Comparison of ENCODE assay signal across 30 cellular contexts in the genomic region with DNA sequence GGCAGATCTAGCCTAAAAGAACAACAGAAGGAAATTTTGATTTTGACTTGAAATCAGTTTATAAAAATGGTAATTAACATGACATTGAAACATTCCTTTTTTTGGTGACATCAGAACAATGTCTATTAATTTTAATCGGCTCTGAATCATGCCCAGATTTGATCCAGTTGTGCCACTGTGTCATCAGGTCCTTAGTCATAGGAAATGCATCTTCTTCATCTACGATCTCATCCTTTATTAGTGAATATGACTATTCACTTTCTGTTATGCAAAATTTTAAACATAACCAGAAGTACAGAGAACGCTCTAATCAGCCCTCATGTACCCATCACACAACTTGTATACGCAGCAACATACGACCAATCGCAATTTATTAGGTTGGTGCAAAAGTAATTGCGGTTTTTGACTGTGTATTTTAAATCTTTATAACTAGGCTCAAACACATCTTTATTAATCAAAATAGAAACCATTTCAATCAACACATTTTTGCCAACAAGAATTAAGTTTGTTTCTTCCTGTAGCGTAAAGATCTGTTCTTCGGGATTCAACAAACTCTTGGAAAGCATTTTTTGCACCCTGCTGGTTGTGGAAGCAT. TPM values are rescaled to one million over a fixed set of nuclear protein-coding genes. Genes with fewer than 3 reads are reported as not detected.
DNase-seq lines count a peak whose midpoint lies in the region; ATAC-seq, FAIRE-seq and TF ChIP-seq lines count a peak whose summit lies in the region.
"Had no signal": no experiment of that assay in that cellular context is flagged by ENCODE, and none has a peak within 500 bp of the region (broad histone marks: within the 10 kb centered on the region; RNA-seq: fewer than 3 reads in every experiment).

No MANE protein-coding gene starts in this region.

- intact Hi-C loops in HepG2 (cut with micrococcal nuclease; ENCODE audit: unreplicated experiment) (no loop called here), right lobe of liver (cut with DNase I) (no loop called here)

- ATAC-seq in HepG2 (no peak), right lobe of liver (no peak)
- ATAC-seq: right cardiac atrium had no signal

- H3K36me3 ChIP-seq in HepG2 (replicated peaks in 1 of 2; ENCODE audit: control insufficient read depth in 1 of 2, insufficient read depth in 2 of 2, low read length in 2 of 2) (no peaks in the 10 kb centered on the region), right lobe of liver (no peaks in the 10 kb centered on the region), hepatocyte (replicated peaks; ENCODE audit: insufficient read depth, low read depth) (no peaks in the 10 kb centered on the region)
- H3K36me3 ChIP-seq: colonic mucosa, MG63, thyroid gland had no signal

- no peak overlapping the region for H3K4me2 ChIP-seq in HepG2 (ENCODE audit: low read depth, low read length)
- no peak overlapping the region for H3K4me2 ChIP-seq in hepatocyte
- H3K4me2 ChIP-seq: SK-N-SH had no signal

- no peaks in the 10 kb centered on the region for H3K9me3 ChIP-seq in HepG2 (ENCODE audit: low read length)
- H3K9me3 ChIP-seq in right lobe of liver, result no peaks in the 10 kb centered on the region
- H3K9me3 ChIP-seq in hepatocyte (ENCODE audit: low read depth), result no peaks in the 10 kb centered on the region
- H3K9me3 ChIP-seq: colonic mucosa, MG63, SK-N-SH, thyroid gland had no signal

- TF ChIP-seq POLR2A in HepG2 (IDR thresholded peaks at IDR 0.05; ENCODE audit: insufficient read depth in 1 of 2, low read depth in 2 of 2, low read length in 2 of 2), result no peak
- no peak for TF ChIP-seq POLR2A in right lobe of liver (IDR thresholded peaks at IDR 0.05)

- H3K36me3 Mint-ChIP-seq in type B pancreatic cell, result no peaks in the 10 kb centered on the region
- H3K36me3 Mint-ChIP-seq: IgD-negative memory B cell, mesothelial cell of epicardium had no signal

- H3K9me3 Mint-ChIP-seq in type B pancreatic cell, result no peaks in the 10 kb centered on the region
- H3K9me3 Mint-ChIP-seq: activated CD4-positive, alpha-beta memory T cell treated with anti-CD3 and anti-CD28 coated beads, Interleukin-2, amount 10 ng/mL, durations not matched to agents 7 days and 5 days; activated naive CD4-positive, alpha-beta T cell treated with anti-CD3 and anti-CD28 coated beads for 36 hours; HFFc6; IgD-negative memory B cell; mesothelial cell of epicardium had no signal

- H3K4me1 ChIP-seq in HepG2 (ENCODE audit: insufficient read depth, low read length), result peaks cover under 1% of the 10 kb centered on the region; the same call in 1 of the 2 replicates
- H3K4me1 ChIP-seq in right lobe of liver, result peaks cover 0 to 32% (median 13%) of the 10 kb centered on the region in 4 donors
- H3K4me1 ChIP-seq in hepatocyte (ENCODE audit: insufficient read depth), result peaks cover under 1% of the 10 kb centered on the region
- H3K4me1 ChIP-seq: colonic mucosa had no signal

- H3K4me3 ChIP-seq in HepG2 (replicated peaks in 1 of 3; ENCODE audit: insufficient read depth in 1 of 3, low read depth in 2 of 3, low read length in 3 of 3) (no peak overlapping the region), right lobe of liver (no peak overlapping the region), epithelial cell of esophagus (ENCODE audit: low read length) (no peak overlapping the region), hepatocyte (no peak overlapping the region)
- H3K4me3 ChIP-seq: colonic mucosa, MG63, thyroid gland had no signal

- TF ChIP-seq CTCF in HepG2 (CRISPR knock-in tag; IDR thresholded peaks at IDR 0.05) (no peak), right lobe of liver (IDR thresholded peaks at IDR 0.05) (no peak), epithelial cell of esophagus (IDR thresholded peaks at IDR 0.05; ENCODE audit: insufficient read depth, low read depth, low read length, missing control alignments) (no peak), hepatocyte (IDR thresholded peaks at IDR 0.05; ENCODE audit: poor library complexity) (no peak), type B pancreatic cell (conservative IDR thresholded peaks at IDR 0.05) (no peak)

- H3K9ac ChIP-seq in HepG2 (ENCODE audit: insufficient read depth, low read depth, low read length), result no peak overlapping the region
- H3K9ac ChIP-seq: SK-N-SH had no signal

- peaks cover 0 to 10% of the 10 kb centered on the region in 2 experiments; a peak in 1 of 5 replicates for H3K27me3 ChIP-seq in HepG2 (ENCODE audit: control insufficient read depth in 1 of 2, insufficient read depth in 2 of 2, low read length in 2 of 2)
- H3K27me3 ChIP-seq in right lobe of liver, result no peaks in the 10 kb centered on the region
- H3K27me3 ChIP-seq in hepatocyte, result no peaks in the 10 kb centered on the region
- H3K27me3 ChIP-seq: colonic mucosa, MG63, thyroid gland had no signal

- no peak for DNase-seq in HepG2 (ENCODE audit: low spot score)
- DNase-seq in right lobe of liver, result no peak
- peak; percentile 17 for DNase-seq in M059J (ENCODE audit: low read depth)
- peak; percentile 66 for DNase-seq in epithelial cell of esophagus (ENCODE audit: low read depth)
- DNase-seq in cerebellar nuclear complex (lab: John Stamatoyannopoulos, UW), result no peak
- no peak for DNase-seq in LoVo (ENCODE audit: low spot score)
- DNase-seq in hepatocyte (ENCODE audit: low spot score), result no peak
- DNase-seq in type B pancreatic cell (ENCODE audit: extremely low spot score, unreplicated experiment), result no peak
- DNase-seq: activated CD4-positive, alpha-beta memory T cell treated with anti-CD3 and anti-CD28 coated beads, Interleukin-2, amount 10 ng/mL, durations not matched to agents 7 days and 5 days; activated CD8-positive, alpha-beta memory T cell treated with anti-CD3 and anti-CD28 coated beads, Interleukin-2, amount 50 U/mL, for 4 hours; activated naive CD4-positive, alpha-beta T cell treated with anti-CD3 and anti-CD28 coated beads for 36 hours; colonic mucosa; effector CD4-positive, alpha-beta T cell; head of caudate nucleus; HFFc6; kidney; MG63; NCI-H1105 treated with DMSO at 0.1 percent for 48 hours; NCI-H1930; NCI-H2171 treated with DMSO at 0.1 percent for 48 hours; NCI-H510A; posterior cingulate gyrus; right cardiac atrium; SK-N-SH; thyroid gland had no signal

- TF ChIP-seq EP300 in HepG2 (IDR thresholded peaks at IDR 0.05; ENCODE audit: low read depth in 2 of 2, low read length in 2 of 2) (no peak), HepG2 (CRISPR knock-in tag; IDR thresholded peaks at IDR 0.05; ENCODE audit: borderline replicate concordance) (no peak)

- FAIRE-seq in HepG2 (lab: Jason Lieb, UNC), result no peak
- FAIRE-seq: kidney had no signal

- POLR2A ChIA-PET in HepG2 (lab: Yijun Ruan, JAX), result no interaction called here

- no peaks in the 10 kb centered on the region for H3K79me2 ChIP-seq in HepG2 (ENCODE audit: insufficient read depth, low read length)
- H3K79me2 ChIP-seq in hepatocyte, result no peaks in the 10 kb centered on the region

- WGBS in HepG2 (ENCODE audit: low lambda C conversion rate), result 64% methylated on average over 9 of the region's 9 CpGs
- 91% methylated on average over 9 of the region's 9 CpGs for WGBS in right lobe of liver (ENCODE audit: insufficient coverage, low coverage, low lambda C conversion rate, missing lambda C conversion rate)
- WGBS in hepatocyte (ENCODE audit: low lambda C conversion rate, missing lambda C conversion rate), result 94% methylated on average over 9 of the region's 9 CpGs

- H3K27ac ChIP-seq in HepG2 (ENCODE audit: extremely low read length, insufficient read depth, low read length) (no peak overlapping the region), right lobe of liver (no peak overlapping the region), hepatocyte (no peak overlapping the region)
- H3K27ac ChIP-seq: colonic mucosa, epithelial cell of prostate, thyroid gland had no signal

- in situ Hi-C loops in HepG2 (cut with HindIII; ENCODE audit: extremely low pct_ligation_motif_present, low pct_unique_long_range_greater_than_20kb), result no loop called here

- TF ChIP-seq RAD21 in HepG2 (CRISPR knock-in tag; IDR thresholded peaks at IDR 0.05), result no peak

- no peak overlapping the region for H3K4me3 Mint-ChIP-seq in type B pancreatic cell
- H3K4me3 Mint-ChIP-seq: activated CD4-positive, alpha-beta memory T cell treated with anti-CD3 and anti-CD28 coated beads, Interleukin-2, amount 10 ng/mL, durations not matched to agents 7 days and 5 days; activated naive CD4-positive, alpha-beta T cell treated with anti-CD3 and anti-CD28 coated beads for 36 hours; HFFc6; IgD-negative memory B cell; mesothelial cell of epicardium had no signal

- CTCF ChIA-PET in HepG2 (lab: Yijun Ruan, JAX; ENCODE audit: low intra/inter-chr PET ratio, low total read pairs), result no interaction called here

- H3K4me1 Mint-ChIP-seq in type B pancreatic cell (ENCODE audit: unreplicated experiment), result peaks cover 11% of the 10 kb centered on the region
- H3K4me1 Mint-ChIP-seq: activated CD4-positive, alpha-beta memory T cell treated with anti-CD3 and anti-CD28 coated beads, Interleukin-2, amount 10 ng/mL, durations not matched to agents 7 days and 5 days had no signal

- no peak overlapping the region for H3K27ac Mint-ChIP-seq in type B pancreatic cell
- H3K27ac Mint-ChIP-seq: activated CD4-positive, alpha-beta memory T cell treated with anti-CD3 and anti-CD28 coated beads, Interleukin-2, amount 10 ng/mL, durations not matched to agents 7 days and 5 days; activated naive CD4-positive, alpha-beta T cell treated with anti-CD3 and anti-CD28 coated beads for 36 hours; HFFc6; IgD-negative memory B cell; mesothelial cell of epicardium had no signal

- H2AFZ ChIP-seq in HepG2 (ENCODE audit: low read length) (no peak overlapping the region), hepatocyte (no peak overlapping the region)

- no peaks in the 10 kb centered on the region for H3K9me2 ChIP-seq in hepatocyte (replicated peaks; ENCODE audit: insufficient read depth)
- H3K9me2 ChIP-seq: SK-N-SH had no signal

- BruUV-seq in HepG2 (replicated peaks; lab: Mats Ljungman, UMichigan), result no TSS peak

- H4K20me1 ChIP-seq in HepG2 (ENCODE audit: insufficient read depth, low read length) (no peaks in the 10 kb centered on the region), hepatocyte (ENCODE audit: insufficient read depth, poor library complexity, severe bottlenecking) (no peaks in the 10 kb centered on the region)

- H3K27me3 Mint-ChIP-seq in type B pancreatic cell, result peaks cover 27% of the 10 kb centered on the region

RNA-seq across cellular contexts. Expression of gene TLR5, which starts 40.3 kb away (rescaled TPM):
- total RNA-seq in HepG2 (2016; rRNA removed; fragmentation: Illumina TruSeq; extraction: Trizol), result not detected in 2 replicates
- not detected in 2 replicates for total RNA-seq in HepG2 (2016; cell fraction: cytosol; rRNA removed; fragmentation: Illumina TruSeq; extraction: Trizol; ENCODE audit: low read depth)
- total RNA-seq in HepG2 (2016; cell fraction: insoluble cytoplasmic fraction; rRNA removed; fragmentation: Illumina TruSeq; extraction: Trizol), result not detected in 2 replicates
- not detected in 2 replicates for total RNA-seq in HepG2 (2016; cell fraction: membrane; rRNA removed; fragmentation: Illumina TruSeq; extraction: Trizol)
- total RNA-seq in HepG2 (2016; cell fraction: nucleus; rRNA removed; fragmentation: Illumina TruSeq; extraction: Trizol), result not detected in 2 replicates
- not detected in 2 replicates for polyA plus RNA-seq in HepG2 (2011; rRNA removed)
- polyA plus RNA-seq in HepG2 (2011; cell fraction: cytosol; rRNA removed), result not detected in 2 replicates
- not detected in 2 replicates for polyA plus RNA-seq in HepG2 (2011; cell fraction: nucleus; rRNA removed)
- polyA plus RNA-seq in HepG2 (2012), result not detected in 2 replicates
- not detected in 2 replicates for polyA plus RNA-seq in HepG2 (2016; cell fraction: cytosol; fragmentation: Illumina TruSeq; extraction: Trizol; ENCODE audit: low read depth)
- not detected in 2 replicates for polyA plus RNA-seq in HepG2 (2016; cell fraction: insoluble cytoplasmic fraction; fragmentation: Illumina TruSeq; extraction: Trizol; ENCODE audit: low read depth)
- not detected in 2 replicates for polyA plus RNA-seq in HepG2 (2016; cell fraction: membrane; fragmentation: Illumina TruSeq; extraction: Trizol; ENCODE audit: low read depth)
- not detected in 2 replicates for polyA plus RNA-seq in HepG2 (2016; cell fraction: nucleus; fragmentation: Illumina TruSeq; extraction: Trizol; ENCODE audit: insufficient read depth, low read depth)
- polyA minus RNA-seq in HepG2 (2011; rRNA and poly(A)+ RNA removed; ENCODE audit: low replicate concordance), result 0.05 TPM in 1 of 2 replicates, not detected in the other
- not detected in 2 replicates for polyA minus RNA-seq in HepG2 (2011; cell fraction: cytosol; rRNA and poly(A)+ RNA removed)
- not detected in 2 replicates for polyA minus RNA-seq in HepG2 (2011; cell fraction: nucleus; rRNA and poly(A)+ RNA removed)
- 1 to 10 TPM in 5 of 6 experiments, under 1 TPM in 1; 0.84 to 3.3 (median 2.5) TPM for total RNA-seq in right lobe of liver
- 0.10 and 0.49 TPM in 2 replicates for total RNA-seq in M059J (2014; rRNA removed; shearing (Covaris generic))
- total RNA-seq in hepatocyte, result 0.88 and 1.9 TPM in 2 replicates
- polyA plus RNA-seq in hepatocyte, result 1.5 TPM in 2 replicates
- total RNA-seq in type B pancreatic cell (ENCODE audit: low replicate concordance), result 2.8 and 4.2 TPM in 2 replicates
- total RNA-seq: fibroblast of villous mesenchyme; T-helper 1 cell treated with Interleukin-12 subunit alpha and Interleukin-12 subunit beta and Interleukin-4 antibody, amounts not matched to agents 30 ng/mL and 1 ng/mL, for 36 hours had no signal
- polyA plus RNA-seq: SK-N-SH had no signal

Comparison
In these comparisons a context has a peak if more than half of its experiments do, and no peak if none do; other contexts are left out.
1. DNase-seq: peak in M059J (single experiment) and epithelial cell of esophagus (single experiment); none in HepG2 (single experiment), right lobe of liver (0 of 3), cerebellar nuclear complex (0 of 2), LoVo (single experiment), hepatocyte (single experiment) and type B pancreatic cell (single experiment).